Comparison of ENCODE assay signal across 1 cellular context in the genomic region with DNA sequence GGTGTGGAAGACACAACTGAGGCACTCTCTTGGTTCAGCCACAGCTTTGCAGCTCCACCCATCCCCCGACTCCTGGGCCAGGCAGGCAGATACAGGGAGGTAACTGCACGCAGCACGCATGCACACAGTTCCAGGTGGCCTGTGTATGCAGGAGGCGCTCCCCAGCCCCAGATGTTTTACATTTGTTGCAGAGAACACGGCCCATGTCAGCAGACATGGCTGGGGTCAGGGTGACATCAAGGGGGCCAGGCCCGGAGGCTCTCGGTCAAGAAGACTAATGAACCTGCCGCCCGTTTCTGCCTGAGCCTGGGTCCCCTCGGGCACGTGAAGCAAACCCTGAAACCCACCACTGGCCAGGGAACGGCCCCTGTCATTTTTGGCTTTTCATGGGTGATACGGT.
TF ChIP-seq lines count a peak whose summit lies in the region.

No MANE protein-coding gene starts in this region.

TF ChIP-seq in SK-N-SH, 30 proteins besides CTCF, POLR2A, EP300 and RAD21 (continued from another document):
- TF ChIP-seq RXRA (IDR thresholded peaks at IDR 0.05; ENCODE audit: borderline replicate concordance, low read depth): no peak
- no peak for TF ChIP-seq RCOR1 (IDR thresholded peaks at IDR 0.05; ENCODE audit: low read length)
- no peak for TF ChIP-seq ELF1 (IDR thresholded peaks at IDR 0.05)
